ENCODE assay signal across 19 cellular contexts in genomic region chr12:48061943-48062719, GRCh38. TPM values are rescaled to one million over a fixed set of nuclear protein-coding genes. Genes with fewer than 3 reads are reported as not detected.
DNase-seq lines count a peak whose midpoint lies in the region; ATAC-seq and TF ChIP-seq lines count a peak whose summit lies in the region.
"Had no signal": no experiment of that assay in that cellular context is flagged by ENCODE, and none has a peak within 500 bp of the region (broad histone marks: within the 10 kb centered on the region; RNA-seq: fewer than 3 reads in every experiment).

No MANE protein-coding gene starts in this region.

- peaks cover 52% of the 10 kb centered on the region for H3K36me3 ChIP-seq in cardiac muscle cell

- no peaks in the 10 kb centered on the region for H3K27me3 ChIP-seq in cardiac muscle cell

- ATAC-seq in Right ventricle myocardium inferior, result no peak
- ATAC-seq in left colon, result peak; percentile 78
- ATAC-seq in activated CD4-positive, CD25-positive, alpha-beta regulatory T cell treated with anti-CD3 and anti-CD28 coated beads, Interleukin-2, amount 50 U/mL, for 24 hours, result no peak
- ATAC-seq: activated T-cell treated with anti-CD3 and anti-CD28 coated beads, Interleukin-2, amount 50 U/mL, for 4 hours; left lobe of liver had no signal

- DNase-seq in cardiac muscle cell (ENCODE audit: low read depth in 1 of 2, low spot score in 1 of 2) (peak; percentile 12 to 44), Right ventricle myocardium inferior (ENCODE audit: missing footprints) (no peak), amniotic epithelial cell (ENCODE audit: low read depth) (peak; percentile 9), left colon (no peak), activated gamma-delta T cell (lab: John Stamatoyannopoulos, UW) (no peak), DMS153 treated with DMSO at 0.1 percent for 48 hours (lab: John Stamatoyannopoulos, UW; ENCODE audit: unreplicated experiment) (no peak)
- no peak for DNase-seq in activated T-cell treated with anti-CD3 and anti-CD28 coated beads, Interleukin-2, amount 50 U/mL, for 48 hours
- DNase-seq: activated CD4-positive, alpha-beta T cell treated with anti-CD3 and anti-CD28 coated beads, Interleukin-2, amount 50 U/mL, for 48 hours; activated T-cell treated with anti-CD3 and anti-CD28 coated beads, Interleukin-2, amount 50 U/mL, for 4 hours; hypothalamus; MV-4-11; NCI-H2171 treated with DMSO at 0.1 percent for 48 hours; SHP77 treated with DMSO at 0.1 percent for 48 hours; stimulated activated CD4-positive, alpha-beta T cell treated with anti-CD3 and anti-CD28 coated beads, Interleukin-1b, Interleukin-23, amount 100 ng/mL, for 48 hours had no signal

- H3K27ac ChIP-seq in cardiac muscle cell, result no peak overlapping the region
- H3K27ac ChIP-seq: thoracic aorta had no signal

- no peak overlapping the region for H3K4me3 ChIP-seq in cardiac muscle cell
- H3K4me3 ChIP-seq: thoracic aorta had no signal

- no peaks in the 10 kb centered on the region for H3K9me3 ChIP-seq in cardiac muscle cell (ENCODE audit: low read depth)
- H3K9me3 ChIP-seq: thoracic aorta had no signal

- intact Hi-C loops in Right ventricle myocardium inferior (cut with DNase I), result no loop called here
- intact Hi-C loops in left colon (cut with DNase I, micrococcal nuclease), result no loop called here

- TF ChIP-seq CTCF in cardiac muscle cell (IDR thresholded peaks at IDR 0.05; ENCODE audit: low read depth, low read length), result no peak

- H3K4me1 ChIP-seq in cardiac muscle cell (ENCODE audit: low read depth), result no peaks in the 10 kb centered on the region

RNA-seq across cellular contexts. Expression of gene SENP1, which starts 43.7 kb away (rescaled TPM):
- total RNA-seq in cardiac muscle cell (13.2 and 20.4 TPM in 2 replicates), Right ventricle myocardium inferior (7.7 TPM), left colon (10 to 100 TPM; 12.1 to 14.4 TPM)
- 16.7 and 17.1 TPM in 2 replicates for polyA plus RNA-seq in cardiac muscle cell

RNA-seq across cellular contexts. Expression of gene PFKM, which starts 57.0 kb away (rescaled TPM):
- total RNA-seq in cardiac muscle cell (118 and 152 TPM in 2 replicates), Right ventricle myocardium inferior (637 TPM), left colon (10 to 100 TPM; 48.1 to 49.6 TPM)
- polyA plus RNA-seq in cardiac muscle cell, result 148 and 163 TPM in 2 replicates

RNA-seq across cellular contexts. Expression of gene COL2A1, which starts 57.9 kb away (rescaled TPM):
- total RNA-seq in cardiac muscle cell, result 469 and 596 TPM in 2 replicates
- 261 and 278 TPM in 2 replicates for polyA plus RNA-seq in cardiac muscle cell
- not detected for total RNA-seq in Right ventricle myocardium inferior
- total RNA-seq in left colon, result 1 to 10 TPM in 1 of 2 donors, under 1 TPM in 1; 0.95 to 1.2 TPM
- total RNA-seq: dermis microvascular lymphatic vessel endothelial cell, pulmonary artery endothelial cell had no signal

Comparison
In these comparisons a context has a peak if more than half of its experiments do, and no peak if none do; other contexts are left out.
1. DNase-seq: peak in cardiac muscle cell (2 of 2) and amniotic epithelial cell (single experiment); none in Right ventricle myocardium inferior (single experiment), left colon (0 of 2), activated T-cell treated with anti-CD3 and anti-CD28 coated beads, Interleukin-2, amount 50 U/mL, for 48 hours (0 of 2), activated gamma-delta T cell (single experiment) and DMS153 treated with DMSO at 0.1 percent for 48 hours (single experiment).
2. RNA of gene COL2A1, which starts 57.9 kb away (total RNA-seq): 469 to 596 TPM in cardiac muscle cell; 0.95 to 1.2 TPM in left colon and not detected in Right ventricle myocardium inferior (single experiment); every median in the first group is over 100 times any median in the second.